In the genomic region with DNA sequence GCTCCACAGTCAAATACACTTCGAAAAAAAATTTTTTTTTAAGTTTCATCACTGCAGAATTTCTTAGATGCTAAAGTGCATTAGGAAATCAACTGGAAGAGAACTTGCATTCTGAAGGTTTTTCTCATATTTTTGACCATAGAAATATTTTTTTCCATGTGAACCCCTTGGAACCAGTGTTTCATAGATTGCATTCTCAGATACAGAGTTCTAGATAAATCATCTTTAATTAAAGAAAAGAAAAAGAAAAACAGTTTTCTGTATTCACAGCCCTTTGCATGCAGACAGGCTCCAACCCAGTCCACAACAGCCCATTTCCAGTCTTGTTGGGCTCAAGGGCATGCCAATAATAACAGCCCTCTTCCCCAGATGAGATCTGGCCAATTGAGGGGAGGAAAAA, we compare ENCODE assay signal across 2 cellular contexts.
TF ChIP-seq lines count a peak whose summit lies in the region.

No MANE protein-coding gene starts in this region.

TF ChIP-seq in SK-N-SH, 30 proteins besides CTCF, POLR2A, EP300 and RAD21:
- TF ChIP-seq, protein P1, sequence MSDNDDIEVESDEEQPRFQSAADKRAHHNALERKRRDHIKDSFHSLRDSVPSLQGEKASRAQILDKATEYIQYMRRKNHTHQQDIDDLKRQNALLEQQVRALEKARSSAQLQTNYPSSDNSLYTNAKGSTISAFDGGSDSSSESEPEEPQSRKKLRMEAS (IDR thresholded peaks at IDR 0.05; ENCODE audit: low read depth) = no peak
- no peak for TF ChIP-seq GATA2 (CRISPR knock-in tag; IDR thresholded peaks at IDR 0.05)
- TF ChIP-seq, protein P2, sequence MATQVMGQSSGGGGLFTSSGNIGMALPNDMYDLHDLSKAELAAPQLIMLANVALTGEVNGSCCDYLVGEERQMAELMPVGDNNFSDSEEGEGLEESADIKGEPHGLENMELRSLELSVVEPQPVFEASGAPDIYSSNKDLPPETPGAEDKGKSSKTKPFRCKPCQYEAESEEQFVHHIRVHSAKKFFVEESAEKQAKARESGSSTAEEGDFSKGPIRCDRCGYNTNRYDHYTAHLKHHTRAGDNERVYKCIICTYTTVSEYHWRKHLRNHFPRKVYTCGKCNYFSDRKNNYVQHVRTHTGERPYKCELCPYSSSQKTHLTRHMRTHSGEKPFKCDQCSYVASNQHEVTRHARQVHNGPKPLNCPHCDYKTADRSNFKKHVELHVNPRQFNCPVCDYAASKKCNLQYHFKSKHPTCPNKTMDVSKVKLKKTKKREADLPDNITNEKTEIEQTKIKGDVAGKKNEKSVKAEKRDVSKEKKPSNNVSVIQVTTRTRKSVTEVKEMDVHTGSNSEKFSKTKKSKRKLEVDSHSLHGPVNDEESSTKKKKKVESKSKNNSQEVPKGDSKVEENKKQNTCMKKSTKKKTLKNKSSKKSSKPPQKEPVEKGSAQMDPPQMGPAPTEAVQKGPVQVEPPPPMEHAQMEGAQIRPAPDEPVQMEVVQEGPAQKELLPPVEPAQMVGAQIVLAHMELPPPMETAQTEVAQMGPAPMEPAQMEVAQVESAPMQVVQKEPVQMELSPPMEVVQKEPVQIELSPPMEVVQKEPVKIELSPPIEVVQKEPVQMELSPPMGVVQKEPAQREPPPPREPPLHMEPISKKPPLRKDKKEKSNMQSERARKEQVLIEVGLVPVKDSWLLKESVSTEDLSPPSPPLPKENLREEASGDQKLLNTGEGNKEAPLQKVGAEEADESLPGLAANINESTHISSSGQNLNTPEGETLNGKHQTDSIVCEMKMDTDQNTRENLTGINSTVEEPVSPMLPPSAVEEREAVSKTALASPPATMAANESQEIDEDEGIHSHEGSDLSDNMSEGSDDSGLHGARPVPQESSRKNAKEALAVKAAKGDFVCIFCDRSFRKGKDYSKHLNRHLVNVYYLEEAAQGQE (IDR thresholded peaks at IDR 0.05; ENCODE audit: low read depth, low read length) = no peak
- no peak for TF ChIP-seq YY1 (IDR thresholded peaks at IDR 0.05; ENCODE audit: low read depth)
- TF ChIP-seq, protein P3, sequence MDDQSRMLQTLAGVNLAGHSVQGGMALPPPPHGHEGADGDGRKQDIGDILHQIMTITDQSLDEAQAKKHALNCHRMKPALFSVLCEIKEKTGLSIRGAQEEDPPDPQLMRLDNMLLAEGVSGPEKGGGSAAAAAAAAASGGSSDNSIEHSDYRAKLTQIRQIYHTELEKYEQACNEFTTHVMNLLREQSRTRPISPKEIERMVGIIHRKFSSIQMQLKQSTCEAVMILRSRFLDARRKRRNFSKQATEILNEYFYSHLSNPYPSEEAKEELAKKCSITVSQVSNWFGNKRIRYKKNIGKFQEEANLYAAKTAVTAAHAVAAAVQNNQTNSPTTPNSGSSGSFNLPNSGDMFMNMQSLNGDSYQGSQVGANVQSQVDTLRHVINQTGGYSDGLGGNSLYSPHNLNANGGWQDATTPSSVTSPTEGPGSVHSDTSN (IDR thresholded peaks at IDR 0.05) = no peak
- TF ChIP-seq, protein P4, sequence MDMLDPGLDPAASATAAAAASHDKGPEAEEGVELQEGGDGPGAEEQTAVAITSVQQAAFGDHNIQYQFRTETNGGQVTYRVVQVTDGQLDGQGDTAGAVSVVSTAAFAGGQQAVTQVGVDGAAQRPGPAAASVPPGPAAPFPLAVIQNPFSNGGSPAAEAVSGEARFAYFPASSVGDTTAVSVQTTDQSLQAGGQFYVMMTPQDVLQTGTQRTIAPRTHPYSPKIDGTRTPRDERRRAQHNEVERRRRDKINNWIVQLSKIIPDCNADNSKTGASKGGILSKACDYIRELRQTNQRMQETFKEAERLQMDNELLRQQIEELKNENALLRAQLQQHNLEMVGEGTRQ (IDR thresholded peaks at IDR 0.05; ENCODE audit: borderline replicate concordance, low read depth, low read length) = no peak
- TF ChIP-seq TCF12 (IDR thresholded peaks at IDR 0.05) = peak; percentile 25; the same call in 1 of the 2 replicates

TF ChIP-seq in SK-N-SH treated with all-trans-retinoic acid at 6 μM for 48 hours, 23 proteins besides CTCF, POLR2A, EP300 and RAD21:
- TF ChIP-seq ZFP30 (CRISPR knock-in tag; IDR thresholded peaks at IDR 0.05) = no peak
- no peak for TF ChIP-seq GLIS3 (CRISPR knock-in tag; IDR thresholded peaks at IDR 0.05)
- TF ChIP-seq BACH2 (CRISPR knock-in tag; IDR thresholded peaks at IDR 0.05; ENCODE audit: borderline replicate concordance) = no peak
- TF ChIP-seq, protein P5, sequence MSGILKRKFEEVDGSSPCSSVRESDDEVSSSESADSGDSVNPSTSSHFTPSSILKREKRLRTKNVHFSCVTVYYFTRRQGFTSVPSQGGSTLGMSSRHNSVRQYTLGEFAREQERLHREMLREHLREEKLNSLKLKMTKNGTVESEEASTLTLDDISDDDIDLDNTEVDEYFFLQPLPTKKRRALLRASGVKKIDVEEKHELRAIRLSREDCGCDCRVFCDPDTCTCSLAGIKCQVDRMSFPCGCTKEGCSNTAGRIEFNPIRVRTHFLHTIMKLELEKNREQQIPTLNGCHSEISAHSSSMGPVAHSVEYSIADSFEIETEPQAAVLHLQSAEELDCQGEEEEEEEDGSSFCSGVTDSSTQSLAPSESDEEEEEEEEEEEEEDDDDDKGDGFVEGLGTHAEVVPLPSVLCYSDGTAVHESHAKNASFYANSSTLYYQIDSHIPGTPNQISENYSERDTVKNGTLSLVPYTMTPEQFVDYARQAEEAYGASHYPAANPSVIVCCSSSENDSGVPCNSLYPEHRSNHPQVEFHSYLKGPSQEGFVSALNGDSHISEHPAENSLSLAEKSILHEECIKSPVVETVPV (CRISPR knock-in tag; IDR thresholded peaks at IDR 0.05) = no peak
